ENCODE assay signal across 11 cellular contexts in the genomic region with DNA sequence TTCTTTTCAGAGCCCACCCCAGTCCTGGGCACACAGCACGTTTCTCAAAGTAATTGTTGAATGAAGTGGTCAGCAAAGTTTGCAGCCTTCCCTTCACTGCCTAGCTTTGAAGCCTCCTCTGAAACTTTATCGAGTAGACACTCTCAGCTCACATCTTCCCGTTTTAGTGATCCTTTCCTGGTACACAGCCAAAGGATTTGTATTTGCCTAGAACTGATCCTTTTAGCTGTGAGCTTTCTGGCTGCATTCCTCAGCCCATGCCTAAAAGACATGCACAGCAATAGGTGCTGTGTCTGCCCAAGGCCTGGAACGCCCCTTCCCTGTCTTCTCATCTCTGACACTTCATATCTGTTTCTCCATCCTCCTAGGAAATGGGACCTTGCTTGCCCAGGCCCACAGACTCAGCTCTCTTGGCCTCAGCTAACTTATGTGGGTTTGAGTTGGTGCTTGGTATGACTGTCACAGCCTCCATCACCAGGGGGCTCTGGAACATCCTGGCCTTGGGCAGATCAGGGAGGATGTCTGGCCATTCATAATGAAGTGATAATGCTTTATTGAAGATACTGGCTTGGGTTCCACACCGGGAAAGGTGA.
DNase-seq lines count a peak whose midpoint lies in the region; ATAC-seq lines count a peak whose summit lies in the region.
"Had no signal": no experiment of that assay in that cellular context is flagged by ENCODE, and none has a peak within 500 bp of the region (broad histone marks: within the 10 kb centered on the region; RNA-seq: fewer than 3 reads in every experiment).

No MANE protein-coding gene starts in this region.

- H3K27me3 Mint-ChIP-seq in memory B cell, result no peaks in the 10 kb centered on the region

- H3K4me1 ChIP-seq in adipocyte (ENCODE audit: control insufficient read depth, insufficient read depth, low read length), result peaks cover 19% of the 10 kb centered on the region

- no peak overlapping the region for H3K4me3 ChIP-seq in adipocyte (ENCODE audit: low read length)

- peak; percentile 25 for DNase-seq in NCI-H1694 treated with DMSO at 0.1 percent for 48 hours (lab: John Stamatoyannopoulos, UW)
- no peak for DNase-seq in NCI-H1694 (lab: John Stamatoyannopoulos, UW)
- no peak for DNase-seq in adipocyte (ENCODE audit: low read depth)
- no peak for DNase-seq in memory B cell (ENCODE audit: low spot score in 2 of 2)
- peak in 3 of 49 donors; percentile 8 to 19 (median 14) for DNase-seq in substantia nigra (lab: John Stamatoyannopoulos, UW)
- DNase-seq in NCI-H748 treated with DMSO at 0.1 percent for 48 hours (lab: John Stamatoyannopoulos, UW), result no peak
- DNase-seq in GOT3 (lab: John Stamatoyannopoulos, UW), result no peak
- DNase-seq: activated CD4-positive, alpha-beta T cell treated with anti-CD3 and anti-CD28 coated beads for 4 hours; activated naive CD4-positive, alpha-beta T cell treated with anti-CD3 and anti-CD28 coated beads, Interleukin-2, amount 10 ng/mL, durations not matched to agents 7 days and 5 days; dermis blood vessel endothelial cell had no signal

- H3K27me3 ChIP-seq in adipocyte (replicated peaks; ENCODE audit: control insufficient read depth, insufficient read depth, low read length), result no peaks in the 10 kb centered on the region

- H3K27ac Mint-ChIP-seq in memory B cell, result peak overlapping the region; percentile 67
- H3K27ac Mint-ChIP-seq: activated naive CD4-positive, alpha-beta T cell treated with anti-CD3 and anti-CD28 coated beads, Interleukin-2, amount 10 ng/mL, durations not matched to agents 7 days and 5 days had no signal

- peak overlapping the region; percentile 56 for H3K9ac ChIP-seq in adipocyte (ENCODE audit: low read length)

- no peaks in the 10 kb centered on the region for H3K9me3 Mint-ChIP-seq in memory B cell

- H3K36me3 Mint-ChIP-seq in memory B cell, result no peaks in the 10 kb centered on the region

- H3K9me3 ChIP-seq in adipocyte (ENCODE audit: control insufficient read depth, low read length), result no peaks in the 10 kb centered on the region

- ATAC-seq in memory B cell (ENCODE audit: low read depth) (no peak), HG02623 (IDR thresholded peaks at IDR 0.05; ENCODE audit: unreplicated experiment) (no peak)

- no peaks in the 10 kb centered on the region for H3K36me3 ChIP-seq in adipocyte (ENCODE audit: control insufficient read depth, insufficient read depth, low read length, severe bottlenecking)

- H3K4me1 Mint-ChIP-seq in memory B cell, result peaks cover 24% of the 10 kb centered on the region

- peak overlapping the region; percentile 15 for H3K27ac ChIP-seq in substantia nigra (ENCODE audit: low read depth, low read length, poor library complexity, severe bottlenecking)

- peak overlapping the region; percentile 12 for H3K4me3 Mint-ChIP-seq in memory B cell
- H3K4me3 Mint-ChIP-seq: activated naive CD4-positive, alpha-beta T cell treated with anti-CD3 and anti-CD28 coated beads, Interleukin-2, amount 10 ng/mL, durations not matched to agents 7 days and 5 days had no signal
